Comparison of ENCODE assay signal across 10 cellular contexts in genomic region chr5:56190500-56190899, GRCh38. TPM values are rescaled to one million over a fixed set of nuclear protein-coding genes. Genes with fewer than 3 reads are reported as not detected.
A peak's percentile ranks its signal among the peaks of the same experiment; 100 is the strongest.
DNase-seq lines count a peak whose midpoint lies in the region; ATAC-seq and TF ChIP-seq lines count a peak whose summit lies in the region.
"Had no signal": no experiment of that assay in that cellular context is flagged by ENCODE, and none has a peak within 500 bp of the region (broad histone marks: within the 10 kb centered on the region; RNA-seq: fewer than 3 reads in every experiment).

No MANE protein-coding gene starts in this region.

- peaks cover 1% of the 10 kb centered on the region for H3K9me3 Mint-ChIP-seq in activated CD8-positive, alpha-beta T cell treated with anti-CD3 and anti-CD28 coated beads for 36 hours
- H3K9me3 Mint-ChIP-seq in activated CD8-positive, alpha-beta T cell treated with anti-CD3 and anti-CD28 coated beads, Interleukin-2, amount 10 ng/mL, durations not matched to agents 7 days and 5 days (ENCODE audit: insufficient read depth) = no peaks in the 10 kb centered on the region
- H3K9me3 Mint-ChIP-seq in central memory CD8-positive, alpha-beta T cell = no peaks in the 10 kb centered on the region

- POLR2A ChIA-PET in activated CD8-positive, alpha-beta T cell treated with anti-CD3 and anti-CD28 coated beads for 36 hours (lab: Charles Lee) = no interaction called here
- POLR2A ChIA-PET in activated CD8-positive, alpha-beta T cell treated with anti-CD3 and anti-CD28 coated beads, Interleukin-2, amount 10 ng/mL, durations not matched to agents 7 days and 5 days (lab: Charles Lee) = no interaction called here

- intact Hi-C loops in activated CD8-positive, alpha-beta T cell treated with anti-CD3 and anti-CD28 coated beads for 36 hours (cut with micrococcal nuclease) = no loop called here

- no peak overlapping the region for H3K4me3 ChIP-seq in osteoblast (ENCODE audit: insufficient read depth, low read length)

- CTCF ChIA-PET in activated CD8-positive, alpha-beta T cell treated with anti-CD3 and anti-CD28 coated beads for 36 hours (lab: Charles Lee) = interaction anchor here (0.7 kb wide), 1 partner anchor 255 kb away, joined by 3 read pairs; no protein-coding TSS in a partner anchor
- CTCF ChIA-PET in activated CD8-positive, alpha-beta T cell treated with anti-CD3 and anti-CD28 coated beads, Interleukin-2, amount 10 ng/mL, durations not matched to agents 7 days and 5 days (lab: Charles Lee) = no interaction called here

- no peaks in the 10 kb centered on the region for H3K79me2 ChIP-seq in osteoblast (ENCODE audit: insufficient read depth, low read length)

- H3K36me3 ChIP-seq in osteoblast (ENCODE audit: insufficient read depth, low read length) = no peaks in the 10 kb centered on the region

- no peaks in the 10 kb centered on the region for H3K36me3 Mint-ChIP-seq in activated CD8-positive, alpha-beta T cell treated with anti-CD3 and anti-CD28 coated beads for 36 hours (ENCODE audit: low read depth)
- no peaks in the 10 kb centered on the region for H3K36me3 Mint-ChIP-seq in activated CD8-positive, alpha-beta T cell treated with anti-CD3 and anti-CD28 coated beads, Interleukin-2, amount 10 ng/mL, durations not matched to agents 7 days and 5 days (ENCODE audit: low read depth)
- no peaks in the 10 kb centered on the region for H3K36me3 Mint-ChIP-seq in central memory CD8-positive, alpha-beta T cell (ENCODE audit: insufficient read depth)

- TF ChIP-seq CTCF in activated CD8-positive, alpha-beta T cell treated with anti-CD3 and anti-CD28 coated beads for 36 hours (IDR thresholded peaks at IDR 0.05) = no peak
- TF ChIP-seq CTCF in osteoblast (IDR thresholded peaks at IDR 0.05; ENCODE audit: extremely low read depth, low read depth, low read length) = no peak

- H3K4me2 ChIP-seq in osteoblast (ENCODE audit: insufficient read depth, low read length) = no peak overlapping the region

- no peaks in the 10 kb centered on the region for H3K4me1 ChIP-seq in osteoblast (ENCODE audit: insufficient read depth, low read length)

- DNase-seq in activated CD8-positive, alpha-beta T cell treated with anti-CD3 and anti-CD28 coated beads for 36 hours = peak; percentile 44
- no peak for DNase-seq in activated CD8-positive, alpha-beta T cell treated with anti-CD3 and anti-CD28 coated beads, Interleukin-2, amount 10 ng/mL, durations not matched to agents 7 days and 5 days
- peak; percentile 34 for DNase-seq in NCI-H2029 treated with DMSO at 0.1 percent for 48 hours (lab: John Stamatoyannopoulos, UW)
- peak in 1 of 2 donors; percentile 12 for DNase-seq in central memory CD8-positive, alpha-beta T cell (ENCODE audit: low spot score in 2 of 2)
- DNase-seq in osteoblast (ENCODE audit: insufficient read length, low spot score, missing footprints) = peak; percentile 14
- no peak for DNase-seq in NCI-H1930 (lab: John Stamatoyannopoulos, UW)
- DNase-seq: NCI-H526 treated with DMSO at 0.1 percent for 48 hours had no signal

- no peaks in the 10 kb centered on the region for H3K27me3 ChIP-seq in osteoblast (ENCODE audit: insufficient read depth, low read length)

- H3K27me3 Mint-ChIP-seq in activated CD8-positive, alpha-beta T cell treated with anti-CD3 and anti-CD28 coated beads for 36 hours = no peaks in the 10 kb centered on the region
- no peaks in the 10 kb centered on the region for H3K27me3 Mint-ChIP-seq in activated CD8-positive, alpha-beta T cell treated with anti-CD3 and anti-CD28 coated beads, Interleukin-2, amount 10 ng/mL, durations not matched to agents 7 days and 5 days (ENCODE audit: low read depth)
- no peaks in the 10 kb centered on the region for H3K27me3 Mint-ChIP-seq in central memory CD8-positive, alpha-beta T cell

- H4K20me1 ChIP-seq in osteoblast (ENCODE audit: insufficient read depth, low read length) = no peaks in the 10 kb centered on the region

- H3K4me1 Mint-ChIP-seq in activated CD8-positive, alpha-beta T cell treated with anti-CD3 and anti-CD28 coated beads for 36 hours (ENCODE audit: low read depth) = peaks cover 7% of the 10 kb centered on the region
- peaks cover 6% of the 10 kb centered on the region for H3K4me1 Mint-ChIP-seq in activated CD8-positive, alpha-beta T cell treated with anti-CD3 and anti-CD28 coated beads, Interleukin-2, amount 10 ng/mL, durations not matched to agents 7 days and 5 days (ENCODE audit: low read depth)
- H3K4me1 Mint-ChIP-seq in central memory CD8-positive, alpha-beta T cell = no peaks in the 10 kb centered on the region

- H2AFZ ChIP-seq in osteoblast (ENCODE audit: low read length) = no peak overlapping the region

- ATAC-seq in activated CD8-positive, alpha-beta T cell treated with anti-CD3 and anti-CD28 coated beads for 36 hours = no peak
- no peak for ATAC-seq in activated CD8-positive, alpha-beta T cell treated with anti-CD3 and anti-CD28 coated beads, Interleukin-2, amount 10 ng/mL, durations not matched to agents 7 days and 5 days
- peak; percentile 46 for ATAC-seq in central memory CD8-positive, alpha-beta T cell (replicated peaks; ENCODE audit: extremely low read depth, poor library complexity, severe bottlenecking)
- ATAC-seq in HG02588 (IDR thresholded peaks at IDR 0.05; ENCODE audit: unreplicated experiment) (no peak), HG03460 (IDR thresholded peaks at IDR 0.05; ENCODE audit: unreplicated experiment) (no peak)

- no peak overlapping the region for H3K27ac ChIP-seq in osteoblast (ENCODE audit: low read depth, low read length)

- H3K4me3 Mint-ChIP-seq in activated CD8-positive, alpha-beta T cell treated with anti-CD3 and anti-CD28 coated beads for 36 hours = no peak overlapping the region
- H3K4me3 Mint-ChIP-seq in activated CD8-positive, alpha-beta T cell treated with anti-CD3 and anti-CD28 coated beads, Interleukin-2, amount 10 ng/mL, durations not matched to agents 7 days and 5 days = no peak overlapping the region
- H3K4me3 Mint-ChIP-seq in central memory CD8-positive, alpha-beta T cell = no peak overlapping the region

- no peak overlapping the region for H3K27ac Mint-ChIP-seq in activated CD8-positive, alpha-beta T cell treated with anti-CD3 and anti-CD28 coated beads for 36 hours
- no peak overlapping the region for H3K27ac Mint-ChIP-seq in activated CD8-positive, alpha-beta T cell treated with anti-CD3 and anti-CD28 coated beads, Interleukin-2, amount 10 ng/mL, durations not matched to agents 7 days and 5 days
- no peak overlapping the region for H3K27ac Mint-ChIP-seq in central memory CD8-positive, alpha-beta T cell (ENCODE audit: low read depth)

- no peaks in the 10 kb centered on the region for H3K9me3 ChIP-seq in osteoblast (ENCODE audit: low read depth, low read length)

RNA-seq across cellular contexts. Expression of gene ANKRD55, which starts 42.6 kb away (rescaled TPM):
- not detected for total RNA-seq in activated CD8-positive, alpha-beta T cell treated with anti-CD3 and anti-CD28 coated beads for 36 hours
- under 1 TPM; 0.37 to 0.52 TPM for total RNA-seq in activated CD8-positive, alpha-beta T cell treated with anti-CD3 and anti-CD28 coated beads, Interleukin-2, amount 10 ng/mL, durations not matched to agents 7 days and 5 days
- total RNA-seq in osteoblast = not detected in 2 replicates
- total RNA-seq: activated CD8-positive, alpha-beta memory T cell treated with anti-CD3 and anti-CD28 coated beads for 36 hours had no signal

Comparison
In these comparisons a context has a peak if more than half of its experiments do, and no peak if none do; other contexts are left out.
1. DNase-seq: peak in activated CD8-positive, alpha-beta T cell treated with anti-CD3 and anti-CD28 coated beads for 36 hours (single experiment), NCI-H2029 treated with DMSO at 0.1 percent for 48 hours (single experiment) and osteoblast (single experiment); none in activated CD8-positive, alpha-beta T cell treated with anti-CD3 and anti-CD28 coated beads, Interleukin-2, amount 10 ng/mL, durations not matched to agents 7 days and 5 days (single experiment) and NCI-H1930 (0 of 2).